ENCODE assay signal across 27 cellular contexts in genomic region chrX:155000841-155001240, GRCh38. TPM values are rescaled to one million over a fixed set of nuclear protein-coding genes. Genes with fewer than 3 reads are reported as not detected.
A peak's percentile ranks its signal among the peaks of the same experiment; 100 is the strongest.
DNase-seq lines count a peak whose midpoint lies in the region; ATAC-seq, FAIRE-seq and TF ChIP-seq lines count a peak whose summit lies in the region.
"Had no signal": no experiment of that assay in that cellular context is flagged by ENCODE, and none has a peak within 500 bp of the region (broad histone marks: within the 10 kb centered on the region; RNA-seq: fewer than 3 reads in every experiment).

No MANE protein-coding gene starts in this region.

- no peak overlapping the region for H3K9ac ChIP-seq in astrocyte (ENCODE audit: low read length)
- H3K9ac ChIP-seq: BLaER1 had no signal

- 81 to 96% methylated on average over 1 of the region's 1 CpG for whole genome bisulfite sequencing in pancreas, 2 donors

- H3K4me2 ChIP-seq in astrocyte (ENCODE audit: low read length) = no peak overlapping the region
- H3K4me2 ChIP-seq: BLaER1 had no signal

- H2AFZ ChIP-seq in astrocyte (ENCODE audit: low read depth, low read length) = no peak overlapping the region

- H4K20me1 ChIP-seq in astrocyte (ENCODE audit: insufficient read depth, low read length) = no peaks in the 10 kb centered on the region
- H4K20me1 ChIP-seq: BLaER1 had no signal

- H3K27ac Mint-ChIP-seq in astrocyte (ENCODE audit: unreplicated experiment) = no peak overlapping the region
- H3K27ac Mint-ChIP-seq: CD14-positive monocyte; CD4-positive, alpha-beta memory T cell; CD4-positive, CD25-positive, alpha-beta regulatory T cell; CD8-positive, alpha-beta memory T cell had no signal

- H3K4me1 Mint-ChIP-seq in astrocyte (ENCODE audit: low read depth, unreplicated experiment) = no peaks in the 10 kb centered on the region
- H3K4me1 Mint-ChIP-seq: CD4-positive, alpha-beta memory T cell; CD4-positive, CD25-positive, alpha-beta regulatory T cell; CD8-positive, alpha-beta memory T cell had no signal

- no peaks in the 10 kb centered on the region for H3K9me3 ChIP-seq in astrocyte (ENCODE audit: insufficient read depth, low read depth, low read length)
- no peaks in the 10 kb centered on the region for H3K9me3 ChIP-seq in pancreas
- H3K9me3 ChIP-seq: BE2C, BLaER1, Caco-2 had no signal

- DNase-seq in GM19239 (ENCODE audit: insufficient read length, low spot score) (no peak), HT1080 (ENCODE audit: low read depth) (peak; percentile 4), astrocyte (ENCODE audit: low read depth) (no peak), pancreas (no peak), DMS53 (lab: John Stamatoyannopoulos, UW) (no peak)
- no peak for DNase-seq in activated naive CD4-positive, alpha-beta T cell (lab: John Stamatoyannopoulos, UW)
- DNase-seq: 8988T; ACHN; BE2C; C1 segment of cervical spinal cord; Caco-2; Calu3; CD4-positive, alpha-beta memory T cell; CD4-positive, CD25-positive, alpha-beta regulatory T cell; CD8-positive, alpha-beta memory T cell; DMS79; DND-41; EL; GDM1 had no signal

- no peaks in the 10 kb centered on the region for H3K27me3 Mint-ChIP-seq in astrocyte (ENCODE audit: low read depth, unreplicated experiment)

- FAIRE-seq in GM19239 (lab: Jason Lieb, UNC) = peak; percentile 49
- peak; percentile 23 for FAIRE-seq in astrocyte (lab: Jason Lieb, UNC)
- FAIRE-seq in pancreas (lab: Jason Lieb, UNC) = no peak
- FAIRE-seq: A204.1, D721Med, GM12878, GM12892, GM18507 had no signal

- H3K4me1 ChIP-seq in astrocyte (ENCODE audit: insufficient read depth, low read length) = no peaks in the 10 kb centered on the region
- no peaks in the 10 kb centered on the region for H3K4me1 ChIP-seq in pancreas
- H3K4me1 ChIP-seq: BE2C, BLaER1, Caco-2 had no signal

- H3K36me3 ChIP-seq in astrocyte (ENCODE audit: insufficient read depth, low read length) = no peaks in the 10 kb centered on the region
- H3K36me3 ChIP-seq in pancreas = no peaks in the 10 kb centered on the region
- H3K36me3 ChIP-seq: BE2C, BLaER1 had no signal

- TF ChIP-seq CTCF in astrocyte (IDR thresholded peaks at IDR 0.05; ENCODE audit: insufficient read depth, low read depth, low read length) (no peak), pancreas (IDR thresholded peaks at IDR 0.05) (no peak)

- no peaks in the 10 kb centered on the region for H3K9me3 Mint-ChIP-seq in astrocyte (ENCODE audit: unreplicated experiment)
- H3K9me3 Mint-ChIP-seq: CD4-positive, alpha-beta memory T cell; CD4-positive, CD25-positive, alpha-beta regulatory T cell; CD8-positive, alpha-beta memory T cell had no signal

- H3K79me2 ChIP-seq in astrocyte (ENCODE audit: insufficient read depth, low read length) = no peaks in the 10 kb centered on the region

- no peak overlapping the region for H3K4me3 Mint-ChIP-seq in astrocyte (ENCODE audit: unreplicated experiment)
- H3K4me3 Mint-ChIP-seq: CD14-positive monocyte; CD4-positive, alpha-beta memory T cell; CD4-positive, CD25-positive, alpha-beta regulatory T cell; CD8-positive, alpha-beta memory T cell had no signal

- H3K27ac ChIP-seq in astrocyte (ENCODE audit: low read depth, low read length) = no peak overlapping the region
- H3K27ac ChIP-seq in pancreas = no peak overlapping the region
- H3K27ac ChIP-seq: BLaER1 had no signal

- intact Hi-C loops in pancreas (cut with DNase I) = no loop called here

- no peak overlapping the region for H3K4me3 ChIP-seq in astrocyte (ENCODE audit: insufficient read depth, low read depth, low read length)
- H3K4me3 ChIP-seq in pancreas = no peak overlapping the region
- H3K4me3 ChIP-seq: BLaER1, GM12878 had no signal

- H3K27me3 ChIP-seq in astrocyte (ENCODE audit: insufficient read depth, low read length) = no peaks in the 10 kb centered on the region
- no peaks in the 10 kb centered on the region for H3K27me3 ChIP-seq in pancreas
- H3K27me3 ChIP-seq: BE2C had no signal

- ATAC-seq in GM21825 (IDR thresholded peaks at IDR 0.05; ENCODE audit: unreplicated experiment) (no peak), pancreas (no peak)

- H3K36me3 Mint-ChIP-seq in astrocyte (ENCODE audit: low read depth, unreplicated experiment) = no peaks in the 10 kb centered on the region
- H3K36me3 Mint-ChIP-seq: CD14-positive monocyte; CD4-positive, alpha-beta memory T cell; CD4-positive, CD25-positive, alpha-beta regulatory T cell had no signal

RNA-seq across cellular contexts. Expression of gene F8, which starts 21.7 kb away (rescaled TPM):
- 0.33 and 0.69 TPM in 2 replicates for total RNA-seq in HT1080 (2014; rRNA removed; shearing (Covaris generic))
- polyA plus RNA-seq in HT1080 (2015; cell fraction: cytosol; rRNA removed) = 2.5 TPM in 2 replicates
- 0.90 and 1.8 TPM in 2 replicates for polyA plus RNA-seq in HT1080 (2015; cell fraction: nucleus; rRNA removed)
- total RNA-seq in astrocyte = 2.5 TPM in 2 replicates
- 10 to 100 TPM in 2 of 6 donors, 1 to 10 TPM in 4; 5.5 to 22.0 (median 8.7) TPM for total RNA-seq in pancreas
- polyA plus RNA-seq in pancreas = 1 to 10 TPM; 2.5 to 9.2 TPM

RNA-seq across cellular contexts. Expression of gene FUNDC2, which starts 25.8 kb away (rescaled TPM):
- total RNA-seq in HT1080 (2014; rRNA removed; shearing (Covaris generic)) = 44.9 and 46.5 TPM in 2 replicates
- polyA plus RNA-seq in HT1080 (2015; cell fraction: cytosol; rRNA removed) = 37.1 and 43.5 TPM in 2 replicates
- 20.4 and 23.8 TPM in 2 replicates for polyA plus RNA-seq in HT1080 (2015; cell fraction: nucleus; rRNA removed)
- total RNA-seq in astrocyte (45.8 and 49.5 TPM in 2 replicates), pancreas (10 to 100 TPM; 50.3 to 74.6 (median 70.2) TPM)
- polyA plus RNA-seq in pancreas = 10 to 100 TPM; 75.7 to 88.1 TPM
